In the genomic region with DNA sequence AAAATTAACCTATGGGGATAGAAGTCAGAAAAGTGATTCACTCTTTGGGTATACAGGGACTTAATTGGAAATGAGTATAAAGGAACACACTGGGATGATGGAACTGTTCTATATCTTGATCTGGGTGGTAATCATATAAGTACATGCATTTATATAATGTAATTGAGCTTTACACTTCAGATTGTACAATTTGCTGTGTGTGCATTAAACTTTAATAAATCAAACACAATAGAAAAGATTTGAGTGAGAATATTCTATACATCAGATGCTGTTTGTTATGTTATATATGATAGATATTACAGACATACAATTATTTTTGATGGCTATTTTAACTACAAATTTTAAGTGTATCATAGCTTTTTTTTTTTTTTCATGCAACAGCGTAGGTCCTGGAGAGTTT, we compare ENCODE assay signal across 32 cellular contexts.
DNase-seq lines count a peak whose midpoint lies in the region; ATAC-seq, FAIRE-seq and TF ChIP-seq lines count a peak whose summit lies in the region.
"Had no signal": no experiment of that assay in that cellular context is flagged by ENCODE, and none has a peak within 500 bp of the region (broad histone marks: within the 10 kb centered on the region; RNA-seq: fewer than 3 reads in every experiment).

No MANE protein-coding gene starts in this region.

- H2BK5ac ChIP-seq in IMR-90 (ENCODE audit: low read depth, low read length, poor library complexity, severe bottlenecking): no peak overlapping the region

- no peak overlapping the region for H3K4ac ChIP-seq in IMR-90 (ENCODE audit: low read depth, low read length)

- BruUV-seq in IMR-90 (replicated peaks; lab: Mats Ljungman, UMichigan): no TSS peak
- BruUV-seq in K562 (replicated peaks; lab: Mats Ljungman, UMichigan): no TSS peak
- no TSS peak for BruUV-seq in mammary epithelial cell (replicated peaks; lab: Mats Ljungman, UMichigan)

- H3K27ac ChIP-seq in A549 (no peak overlapping the region), IMR-90 (ENCODE audit: insufficient read depth, low read length) (no peak overlapping the region), K562 (ENCODE audit: extremely low read depth, low read depth, low read length) (no peak overlapping the region), mammary epithelial cell (ENCODE audit: insufficient read depth, low read depth, low read length) (no peak overlapping the region)
- H3K27ac ChIP-seq: 22Rv1; BLaER1; BLaER1 treated with 17β-estradiol and CSF1 and Interleukin-3, amounts not matched to agents 10 nM and 100 nM; C4-2B had no signal

- H3K4me3 ChIP-seq in A549 (no peak overlapping the region), IMR-90 (ENCODE audit: insufficient read depth, low read depth, low read length) (no peak overlapping the region), K562 (no peak overlapping the region), mammary epithelial cell (replicated peaks in 1 of 3; ENCODE audit: insufficient read depth in 1 of 3, low read depth in 2 of 3, low read length in 3 of 3) (no peak overlapping the region)
- H3K4me3 ChIP-seq: BLaER1; BLaER1 treated with 17β-estradiol and CSF1 and Interleukin-3, amounts not matched to agents 10 nM and 100 nM had no signal

- no peak overlapping the region for H4K5ac ChIP-seq in IMR-90 (ENCODE audit: low read depth, low read length)

- no peak overlapping the region for H2AK9ac ChIP-seq in IMR-90 (replicated peaks; ENCODE audit: low read depth, low read length, poor library complexity)

- DNase-seq in A549 (ENCODE audit: low read depth in 1 of 2, low spot score in 1 of 2) (no peak), IMR-90 (no peak), K562 (ENCODE audit: extremely low read depth in 1 of 4, low spot score in 3 of 4) (no peak), mammary epithelial cell (no peak), NCI-H2029 treated with DMSO at 0.1 percent for 48 hours (lab: John Stamatoyannopoulos, UW) (no peak), HPDE6-E6E7 (ENCODE audit: extremely low spot score) (no peak)
- DNase-seq: 8988T; ACHN; AML-193; BE2C; C1 segment of cervical spinal cord; Caco-2; Calu3; CD4-positive, alpha-beta memory T cell; CD4-positive, alpha-beta T cell; CD4-positive, CD25-positive, alpha-beta regulatory T cell; CD8-positive, alpha-beta memory T cell; CD8-positive, alpha-beta T cell; COR-L47; DMS 273 treated with DMSO at 0.1 percent for 48 hours; DMS153; DMS53; DMS79; DMS79 treated with DMSO at 0.1 percent for 48 hours; DND-41; EL had no signal

- H2AFZ ChIP-seq in IMR-90 (replicated peaks; ENCODE audit: low read length, poor library complexity): no peak overlapping the region
- H2AFZ ChIP-seq in K562 (ENCODE audit: low read depth, low read length): no peak overlapping the region
- H2AFZ ChIP-seq in mammary epithelial cell (ENCODE audit: low read depth, low read length): no peak overlapping the region

- H3K9me3 ChIP-seq in A549 (no peaks in the 10 kb centered on the region), IMR-90 (ENCODE audit: control insufficient read depth, insufficient read depth, low read length) (peaks cover 10% of the 10 kb centered on the region), K562 (replicated peaks; ENCODE audit: control insufficient read depth, insufficient read depth, low read depth, low read length) (no peaks in the 10 kb centered on the region), mammary epithelial cell (replicated peaks; ENCODE audit: insufficient read depth, low read length) (no peaks in the 10 kb centered on the region)
- H3K9me3 ChIP-seq: BE2C, BLaER1, Caco-2 had no signal

- H3K27me3 ChIP-seq in IMR-90 (ENCODE audit: control insufficient read depth, insufficient read depth, low read length): no peaks in the 10 kb centered on the region
- no peaks in the 10 kb centered on the region for H3K27me3 ChIP-seq in K562 (ENCODE audit: control insufficient read depth in 2 of 2, insufficient read depth in 2 of 2, low read length in 2 of 2)
- peaks cover 2% of the 10 kb centered on the region for H3K27me3 ChIP-seq in mammary epithelial cell (ENCODE audit: insufficient read depth, low read length)
- H3K27me3 ChIP-seq: BE2C; BLaER1; BLaER1 treated with 17β-estradiol and CSF1 and Interleukin-3, amounts not matched to agents 10 nM and 100 nM had no signal

- no peak for TF ChIP-seq CTCF in A549 (IDR thresholded peaks at IDR 0.05)
- TF ChIP-seq CTCF in IMR-90 (conservative IDR thresholded peaks at IDR 0.05; ENCODE audit: low read depth, low read length): no peak
- TF ChIP-seq CTCF in K562 (IDR thresholded peaks at IDR 0.05 in 2 of 3, conservative IDR thresholded peaks at IDR 0.05 in 1 of 3; ENCODE audit: insufficient read depth in 2 of 3, low read depth in 1 of 3, low read length in 3 of 3): no peak
- no peak for TF ChIP-seq CTCF in mammary epithelial cell (conservative IDR thresholded peaks at IDR 0.05 in 1 of 2, IDR thresholded peaks at IDR 0.05 in 1 of 2; ENCODE audit: extremely low read depth in 1 of 2, insufficient read depth in 1 of 2, low read depth in 1 of 2, low read length in 2 of 2)

- ATAC-seq in A549 (no peak), IMR-90 (ENCODE audit: low read depth) (no peak), K562 (no peak)
- ATAC-seq: CD8-positive, alpha-beta T cell had no signal

- TF ChIP-seq RAD21 in A549 (conservative IDR thresholded peaks at IDR 0.05 in 1 of 2, IDR thresholded peaks at IDR 0.05 in 1 of 2) (no peak), IMR-90 (IDR thresholded peaks at IDR 0.05; ENCODE audit: low read length) (no peak), K562 (CRISPR knock-in tag; conservative IDR thresholded peaks at IDR 0.05 in 1 of 2, IDR thresholded peaks at IDR 0.05 in 1 of 2) (no peak)

- H3K36me3 ChIP-seq in IMR-90 (ENCODE audit: control insufficient read depth, insufficient read depth, low read length) (no peaks in the 10 kb centered on the region), K562 (ENCODE audit: control insufficient read depth, insufficient read depth, low read length) (no peaks in the 10 kb centered on the region), mammary epithelial cell (ENCODE audit: insufficient read depth, low read length) (no peaks in the 10 kb centered on the region)
- H3K36me3 ChIP-seq: BE2C; BLaER1; BLaER1 treated with 17β-estradiol and CSF1 and Interleukin-3, amounts not matched to agents 10 nM and 100 nM had no signal

- H3K79me2 ChIP-seq in K562 (ENCODE audit: control insufficient read depth, insufficient read depth, low read length): no peaks in the 10 kb centered on the region
- no peaks in the 10 kb centered on the region for H3K79me2 ChIP-seq in mammary epithelial cell (ENCODE audit: insufficient read depth, low read length)

- H3K9ac ChIP-seq in IMR-90 (ENCODE audit: low read depth, low read length): no peak overlapping the region
- no peak overlapping the region for H3K9ac ChIP-seq in K562 (ENCODE audit: insufficient read depth in 1 of 2, low read depth in 2 of 2, low read length in 2 of 2)
- no peak overlapping the region for H3K9ac ChIP-seq in mammary epithelial cell (ENCODE audit: insufficient read depth, low read length)
- H3K9ac ChIP-seq: BLaER1; BLaER1 treated with 17β-estradiol and CSF1 and Interleukin-3, amounts not matched to agents 10 nM and 100 nM had no signal

- no peak overlapping the region for H4K8ac ChIP-seq in IMR-90 (ENCODE audit: low read depth in 2 of 2, low read length in 2 of 2)

- H2BK20ac ChIP-seq in IMR-90 (ENCODE audit: low read depth, low read length): no peak overlapping the region

- H2BK15ac ChIP-seq in IMR-90 (ENCODE audit: low read depth, low read length): no peak overlapping the region

- TF ChIP-seq POLR2A in A549 (IDR thresholded peaks at IDR 0.05; ENCODE audit: low read length): no peak
- TF ChIP-seq POLR2A in IMR-90 (IDR thresholded peaks at IDR 0.05; ENCODE audit: low read depth, low read length): no peak
- no peak for TF ChIP-seq POLR2A in K562 (conservative IDR thresholded peaks at IDR 0.05)

- no peaks in the 10 kb centered on the region for H4K20me1 ChIP-seq in IMR-90 (ENCODE audit: insufficient read depth, low read length)
- H4K20me1 ChIP-seq in K562 (replicated peaks; ENCODE audit: control insufficient read depth, insufficient read depth, low read length): no peaks in the 10 kb centered on the region
- no peaks in the 10 kb centered on the region for H4K20me1 ChIP-seq in mammary epithelial cell (ENCODE audit: insufficient read depth, low read length)
- H4K20me1 ChIP-seq: BLaER1; BLaER1 treated with 17β-estradiol and CSF1 and Interleukin-3, amounts not matched to agents 10 nM and 100 nM had no signal

- H3K4me1 ChIP-seq in A549 (no peaks in the 10 kb centered on the region), IMR-90 (ENCODE audit: control insufficient read depth, insufficient read depth, low read length) (no peaks in the 10 kb centered on the region), K562 (replicated peaks in 1 of 2; ENCODE audit: control insufficient read depth in 2 of 2, insufficient read depth in 2 of 2, low read length in 2 of 2) (no peaks in the 10 kb centered on the region), mammary epithelial cell (ENCODE audit: insufficient read depth, low read length) (no peaks in the 10 kb centered on the region)
- H3K4me1 ChIP-seq: BE2C, Caco-2 had no signal

- H3K23ac ChIP-seq in IMR-90 (ENCODE audit: low read depth, low read length): no peak overlapping the region

- TF ChIP-seq EP300 in A549 (IDR thresholded peaks at IDR 0.05) (no peak), K562 (IDR thresholded peaks at IDR 0.05; ENCODE audit: low read length) (no peak)

- intact Hi-C loops in IMR-90 (cut with micrococcal nuclease) (no loop called here), K562 (cut with micrococcal nuclease) (no loop called here), mammary epithelial cell (cut with micrococcal nuclease) (no loop called here)

- no peaks in the 10 kb centered on the region for H3K79me1 ChIP-seq in IMR-90 (ENCODE audit: low read depth in 1 of 2, low read length in 2 of 2)

- no peak overlapping the region for H3K18ac ChIP-seq in IMR-90 (ENCODE audit: low read depth, low read length)

- WGBS in A549 (ENCODE audit: missing lambda C conversion rate): 19% methylated on average over 1 of the region's 1 CpG
- WGBS in IMR-90 (ENCODE audit: extremely low coverage in 2 of 2, insufficient read length in 1 of 2), 2 experiments: no CpG with 5 or more reads among the region's 1 CpG
- 8% methylated on average over 1 of the region's 1 CpG for WGBS in K562 (ENCODE audit: insufficient coverage, low coverage, missing lambda C conversion rate)
- 60% methylated on average over 1 of the region's 1 CpG for WGBS in mammary epithelial cell (ENCODE audit: low coverage, missing lambda C conversion rate)

- H3K9me1 ChIP-seq in IMR-90 (ENCODE audit: insufficient read depth, low read length) (no peaks in the 10 kb centered on the region), K562 (ENCODE audit: control insufficient read depth, insufficient read depth, low read length) (no peaks in the 10 kb centered on the region)

- POLR2A ChIA-PET in A549 (lab: Yijun Ruan, JAX): interaction anchor here (0.5 kb wide), 1 partner anchor 650 kb away, joined by 3 read pairs; no protein-coding TSS in a partner anchor
- POLR2A ChIA-PET in IMR-90 (lab: Charles Lee; ENCODE audit: unreplicated experiment): no interaction called here
- POLR2A ChIA-PET in K562 (lab: Yijun Ruan, JAX): interaction anchor here (0.5 kb wide), 1 partner anchor 53 kb away, joined by 4 read pairs; no protein-coding TSS in a partner anchor

- CTCF ChIA-PET in A549 (lab: Yijun Ruan, JAX) (no interaction called here), IMR-90 (lab: Yijun Ruan, JAX) (no interaction called here), K562 (lab: Yijun Ruan, JAX; ENCODE audit: low intra/inter-chr PET ratio) (no interaction called here), mammary epithelial cell (lab: Charles Lee; ENCODE audit: low non-redundant PET) (no interaction called here)

- H3K4me2 ChIP-seq in A549 (no peak overlapping the region), IMR-90 (ENCODE audit: low read depth, low read length) (no peak overlapping the region), K562 (ENCODE audit: insufficient read depth, low read length) (no peak overlapping the region), mammary epithelial cell (ENCODE audit: insufficient read depth, low read depth, low read length) (no peak overlapping the region)
- H3K4me2 ChIP-seq: BLaER1; BLaER1 treated with 17β-estradiol and CSF1 and Interleukin-3, amounts not matched to agents 10 nM and 100 nM had no signal

- dilution Hi-C loops in IMR-90 (cut with HindIII; ENCODE audit: low sequenced_read_pairs, unreplicated experiment) (no loop called here), mammary epithelial cell (cut with HindIII; ENCODE audit: low sequenced_read_pairs) (no loop called here)

- FAIRE-seq in A549 (lab: Jason Lieb, UNC): no peak
- no peak for FAIRE-seq in K562 (lab: Jason Lieb, UNC)
- FAIRE-seq: A204.1, D721Med had no signal

- no peak overlapping the region for H3K14ac ChIP-seq in IMR-90 (replicated peaks; ENCODE audit: low read depth, low read length)

- in situ Hi-C loops in IMR-90 (cut with MboI; ENCODE audit: low sequenced_read_pairs) (no loop called here), K562 (cut with MboI) (no loop called here), mammary epithelial cell (cut with MboI; ENCODE audit: low sequenced_read_pairs in 2 of 2) (no loop called here)

- no peak overlapping the region for H4K91ac ChIP-seq in IMR-90 (ENCODE audit: insufficient read depth, low read depth, low read length)

- no peak overlapping the region for H3K56ac ChIP-seq in IMR-90 (ENCODE audit: extremely low read depth, insufficient read depth, low read length)

- H2AK5ac ChIP-seq in IMR-90 (ENCODE audit: low read depth, low read length): no peak overlapping the region

- no peak overlapping the region for H2BK120ac ChIP-seq in IMR-90 (ENCODE audit: low read depth, low read length)
